ENCODE assay signal across 8 cellular contexts in genomic region chr7:149028346-149029109, GRCh38. TPM values are rescaled to one million over a fixed set of nuclear protein-coding genes. Genes with fewer than 3 reads are reported as not detected.
DNase-seq lines count a peak whose midpoint lies in the region; ATAC-seq and TF ChIP-seq lines count a peak whose summit lies in the region.

A gene with protein sequence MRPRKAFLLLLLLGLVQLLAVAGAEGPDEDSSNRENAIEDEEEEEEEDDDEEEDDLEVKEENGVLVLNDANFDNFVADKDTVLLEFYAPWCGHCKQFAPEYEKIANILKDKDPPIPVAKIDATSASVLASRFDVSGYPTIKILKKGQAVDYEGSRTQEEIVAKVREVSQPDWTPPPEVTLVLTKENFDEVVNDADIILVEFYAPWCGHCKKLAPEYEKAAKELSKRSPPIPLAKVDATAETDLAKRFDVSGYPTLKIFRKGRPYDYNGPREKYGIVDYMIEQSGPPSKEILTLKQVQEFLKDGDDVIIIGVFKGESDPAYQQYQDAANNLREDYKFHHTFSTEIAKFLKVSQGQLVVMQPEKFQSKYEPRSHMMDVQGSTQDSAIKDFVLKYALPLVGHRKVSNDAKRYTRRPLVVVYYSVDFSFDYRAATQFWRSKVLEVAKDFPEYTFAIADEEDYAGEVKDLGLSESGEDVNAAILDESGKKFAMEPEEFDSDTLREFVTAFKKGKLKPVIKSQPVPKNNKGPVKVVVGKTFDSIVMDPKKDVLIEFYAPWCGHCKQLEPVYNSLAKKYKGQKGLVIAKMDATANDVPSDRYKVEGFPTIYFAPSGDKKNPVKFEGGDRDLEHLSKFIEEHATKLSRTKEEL (minus strand): TSS chr7:149028505. CDS start chr7:149028408, 97 bp downstream.

- intact Hi-C loops in naive thymus-derived CD4-positive, alpha-beta T cell (cut with micrococcal nuclease), result loop anchor here (1.0 to 10.0 kb wide), 23 partner anchors 23 to 845 kb away; partner anchors contain the start of genes CUL1 (in 2 of the 2), EZH2 (in 2 of the 2), ZNF398 (in 2 of the 2) and ZNF425 (in 2 of the 2)

- peaks cover 37% of the 10 kb centered on the region for H3K79me2 ChIP-seq in fibroblast of lung (ENCODE audit: control insufficient read depth, insufficient read depth, low read length)

- H3K36me3 Mint-ChIP-seq in activated T-helper 17 cell treated with anti-CD3 and anti-CD28 coated beads, Interleukin-2, amount 50 U/mL, for 72 hours (ENCODE audit: low read depth), result peaks cover 30% of the 10 kb centered on the region
- peaks cover 0 to 15% (median 0%) of the 10 kb centered on the region in 5 donors for H3K36me3 Mint-ChIP-seq in naive thymus-derived CD4-positive, alpha-beta T cell
- peaks cover 6 to 15% of the 10 kb centered on the region in 2 donors for H3K36me3 Mint-ChIP-seq in stimulated activated naive B cell treated with anti-CD40 and anti-IgM and Interleukin-4, amounts not matched to agents 10 μg/mL and 1 μg/mL and 100 μg/mL, for 72 hours

- DNase-seq in ELF-1 (ENCODE audit: low read depth, low spot score) (peak; percentile 99), GOT3 (lab: John Stamatoyannopoulos, UW) (peak; percentile 99), LNCaP clone FGC (ENCODE audit: low read depth) (peak; percentile 99), RWPE1 (ENCODE audit: low spot score) (peak; percentile 98), fibroblast of lung (ENCODE audit: low read depth in 2 of 2) (peak; percentile 99)
- peak; percentile 97 to 100 (median 99) for DNase-seq in naive thymus-derived CD4-positive, alpha-beta T cell
- peak; percentile 100 for DNase-seq in stimulated activated naive B cell treated with anti-CD40 and anti-IgM and Interleukin-4, amounts not matched to agents 10 μg/mL and 1 μg/mL and 100 μg/mL, for 72 hours

- TF ChIP-seq CTCF in LNCaP clone FGC (IDR thresholded peaks at IDR 0.05; ENCODE audit: control insufficient read depth, extremely low read depth, insufficient read depth) (0 out of 2 replicates have a peak, but pooled peaks have one; percentile 2), RWPE1 (conservative IDR thresholded peaks at IDR 0.05; ENCODE audit: low read depth) (no peak), fibroblast of lung (conservative IDR thresholded peaks at IDR 0.05 in 1 of 2, IDR thresholded peaks at IDR 0.05 in 1 of 2; ENCODE audit: low read depth in 1 of 2, low read length in 2 of 2) (peak in 1 of 2 donors; percentile 23)

- no peaks in the 10 kb centered on the region for H3K27me3 Mint-ChIP-seq in activated T-helper 17 cell treated with anti-CD3 and anti-CD28 coated beads, Interleukin-2, amount 50 U/mL, for 72 hours
- H3K27me3 Mint-ChIP-seq in naive thymus-derived CD4-positive, alpha-beta T cell, result peaks cover 0 to 4% (median 0%) of the 10 kb centered on the region in 5 donors
- H3K27me3 Mint-ChIP-seq in stimulated activated naive B cell treated with anti-CD40 and anti-IgM and Interleukin-4, amounts not matched to agents 10 μg/mL and 1 μg/mL and 100 μg/mL, for 72 hours, result no peaks in the 10 kb centered on the region

- H3K27me3 ChIP-seq in fibroblast of lung (ENCODE audit: control insufficient read depth, insufficient read depth, low read length), result no peaks in the 10 kb centered on the region
- no peaks in the 10 kb centered on the region for H3K27me3 ChIP-seq in naive thymus-derived CD4-positive, alpha-beta T cell (ENCODE audit: control insufficient read depth in 2 of 2, insufficient read depth in 2 of 2, low read length in 2 of 2)

- peak within 1 kb of the TSS; percentile 79 for H3K9ac ChIP-seq in fibroblast of lung (ENCODE audit: insufficient read depth, low read length)

- POLR2A ChIA-PET in RWPE1 (lab: Yijun Ruan, JAX; ENCODE audit: low non-redundant PET), result interaction anchor here (0.5 to 0.7 kb wide), 2 partner anchors 40 to 97 kb away, joined by 3 to 4 read pairs; no protein-coding TSS in a partner anchor
- POLR2A ChIA-PET in naive thymus-derived CD4-positive, alpha-beta T cell (lab: Charles Lee), result interaction anchor here (0.6 to 4.7 kb wide), 12 partner anchors 9 to 330 kb away, joined by 3 to 25 read pairs (median 4); partner anchors contain the start of gene CUL1

- CTCF ChIA-PET in RWPE1 (lab: Yijun Ruan, JAX), result interaction anchor here (0.6 to 0.8 kb wide), 2 partner anchors 51 to 97 kb away, joined by 3 read pairs; no protein-coding TSS in a partner anchor
- CTCF ChIA-PET in naive thymus-derived CD4-positive, alpha-beta T cell (lab: Charles Lee), result interaction anchor here (0.7 to 2.9 kb wide), 6 partner anchors 9 to 266 kb away, joined by 3 to 10 read pairs (median 4); no protein-coding TSS in a partner anchor

- peak within 1 kb of the TSS; percentile 93 for H3K27ac ChIP-seq in RWPE1
- H3K27ac ChIP-seq in fibroblast of lung (ENCODE audit: insufficient read depth, low read length), result peak within 1 kb of the TSS; percentile 61
- peak within 1 kb of the TSS; percentile 89 for H3K27ac ChIP-seq in naive thymus-derived CD4-positive, alpha-beta T cell (ENCODE audit: low read depth, low read length)

- no peaks in the 10 kb centered on the region for H3K4me1 ChIP-seq in fibroblast of lung (ENCODE audit: control insufficient read depth, extremely low read depth, insufficient read depth, low read length)
- H3K4me1 ChIP-seq in naive thymus-derived CD4-positive, alpha-beta T cell (ENCODE audit: control insufficient read depth in 2 of 2, insufficient read depth in 2 of 2, low read length in 2 of 2), result peaks cover 16 to 17% of the 10 kb centered on the region in 2 donors

- peaks cover 2% of the 10 kb centered on the region for H4K20me1 ChIP-seq in fibroblast of lung (ENCODE audit: control insufficient read depth, extremely low read depth, insufficient read depth, low read length)

- H3K9me3 Mint-ChIP-seq in activated T-helper 17 cell treated with anti-CD3 and anti-CD28 coated beads, Interleukin-2, amount 50 U/mL, for 72 hours, result no peaks in the 10 kb centered on the region
- H3K9me3 Mint-ChIP-seq in naive thymus-derived CD4-positive, alpha-beta T cell, result peaks cover 0 to 2% (median 0%) of the 10 kb centered on the region in 11 donors
- no peaks in the 10 kb centered on the region for H3K9me3 Mint-ChIP-seq in stimulated activated naive B cell treated with anti-CD40 and anti-IgM and Interleukin-4, amounts not matched to agents 10 μg/mL and 1 μg/mL and 100 μg/mL, for 72 hours

- peak within 1 kb of the TSS; percentile 93 for H3K4me3 ChIP-seq in LNCaP clone FGC (ENCODE audit: low read depth, low read length)
- peak within 1 kb of the TSS; percentile 78 to 96 (median 84) for H3K4me3 ChIP-seq in fibroblast of lung (replicated peaks in 1 of 4; ENCODE audit: control extremely low read depth in 1 of 4, insufficient read depth in 1 of 4, low read depth in 3 of 4, low read length in 4 of 4)
- H3K4me3 ChIP-seq in naive thymus-derived CD4-positive, alpha-beta T cell (ENCODE audit: low read length), result peak within 1 kb of the TSS; percentile 65

- peak within 1 kb of the TSS; percentile 88 for H2AFZ ChIP-seq in fibroblast of lung (ENCODE audit: low read length)

- ATAC-seq in activated T-helper 17 cell treated with anti-CD3 and anti-CD28 coated beads, Interleukin-2, amount 50 U/mL, for 72 hours (replicated peaks), result peak; percentile 94
- peak; percentile 92 for ATAC-seq in naive thymus-derived CD4-positive, alpha-beta T cell
- peak; percentile 94 for ATAC-seq in stimulated activated naive B cell treated with anti-CD40 and anti-IgM and Interleukin-4, amounts not matched to agents 10 μg/mL and 1 μg/mL and 100 μg/mL, for 72 hours (replicated peaks)

- peak within 1 kb of the TSS; percentile 90 for H3K27ac Mint-ChIP-seq in activated T-helper 17 cell treated with anti-CD3 and anti-CD28 coated beads, Interleukin-2, amount 50 U/mL, for 72 hours
- peak within 1 kb of the TSS; percentile 89 to 96 (median 93) for H3K27ac Mint-ChIP-seq in naive thymus-derived CD4-positive, alpha-beta T cell
- H3K27ac Mint-ChIP-seq in stimulated activated naive B cell treated with anti-CD40 and anti-IgM and Interleukin-4, amounts not matched to agents 10 μg/mL and 1 μg/mL and 100 μg/mL, for 72 hours, result peak within 1 kb of the TSS; percentile 90

- no peaks in the 10 kb centered on the region for H3K36me3 ChIP-seq in fibroblast of lung (ENCODE audit: control insufficient read depth, insufficient read depth, low read length)
- H3K36me3 ChIP-seq in naive thymus-derived CD4-positive, alpha-beta T cell (ENCODE audit: control insufficient read depth in 2 of 3, insufficient read depth in 3 of 3, low read length in 3 of 3), result no peaks in the 10 kb centered on the region

- no peaks in the 10 kb centered on the region for H3K9me3 ChIP-seq in fibroblast of lung (ENCODE audit: control insufficient read depth, insufficient read depth, low read depth, low read length)
- H3K9me3 ChIP-seq in naive thymus-derived CD4-positive, alpha-beta T cell (ENCODE audit: control insufficient read depth in 2 of 3, low read length in 3 of 3), result no peaks in the 10 kb centered on the region

- H3K4me2 ChIP-seq in fibroblast of lung (ENCODE audit: extremely low read depth, insufficient read depth, low read length), result peak within 1 kb of the TSS; percentile 93

- peak within 1 kb of the TSS; percentile 96 for H3K4me3 Mint-ChIP-seq in activated T-helper 17 cell treated with anti-CD3 and anti-CD28 coated beads, Interleukin-2, amount 50 U/mL, for 72 hours
- peak within 1 kb of the TSS; percentile 82 to 95 (median 92) for H3K4me3 Mint-ChIP-seq in naive thymus-derived CD4-positive, alpha-beta T cell
- H3K4me3 Mint-ChIP-seq in stimulated activated naive B cell treated with anti-CD40 and anti-IgM and Interleukin-4, amounts not matched to agents 10 μg/mL and 1 μg/mL and 100 μg/mL, for 72 hours, result peak within 1 kb of the TSS; percentile 94 to 96

- peaks cover 15% of the 10 kb centered on the region for H3K4me1 Mint-ChIP-seq in activated T-helper 17 cell treated with anti-CD3 and anti-CD28 coated beads, Interleukin-2, amount 50 U/mL, for 72 hours
- H3K4me1 Mint-ChIP-seq in naive thymus-derived CD4-positive, alpha-beta T cell, result peaks cover 27 to 48% (median 41%) of the 10 kb centered on the region in 7 donors
- H3K4me1 Mint-ChIP-seq in stimulated activated naive B cell treated with anti-CD40 and anti-IgM and Interleukin-4, amounts not matched to agents 10 μg/mL and 1 μg/mL and 100 μg/mL, for 72 hours, result peaks cover 16 to 45% of the 10 kb centered on the region in 2 donors

RNA-seq across cellular contexts. Expression of the gene that starts here (rescaled TPM):
- total RNA-seq in activated T-helper 17 cell treated with anti-CD3 and anti-CD28 coated beads, Interleukin-2, amount 50 U/mL, for 72 hours, result 10 to 100 TPM; 54.2 to 95.7 TPM
- total RNA-seq in fibroblast of lung, result 156 and 266 TPM in 2 replicates
- polyA plus RNA-seq in fibroblast of lung, result 210 and 236 TPM in 2 replicates
- 175 and 182 TPM in 2 replicates for polyA plus RNA-seq in fibroblast of lung (2012)
- polyA minus RNA-seq in fibroblast of lung (ENCODE audit: low replicate concordance), result 77.0 and 107 TPM in 2 replicates
- 100 to 1,000 TPM in 1 of 5 experiments, 10 to 100 TPM in 4; 38.2 to 157 (median 73.7) TPM for total RNA-seq in naive thymus-derived CD4-positive, alpha-beta T cell
- polyA plus RNA-seq in naive thymus-derived CD4-positive, alpha-beta T cell, result 100 to 1,000 TPM in 1 of 2 donors, 10 to 100 TPM in 1; 83.2 to 112 TPM

Comparison
In these comparisons a context has a peak if more than half of its experiments do, and no peak if none do; other contexts are left out.
1. Peak in every context shown above with its lines: DNase-seq, ATAC-seq, H3K4me3 ChIP-seq and H3K27ac ChIP-seq.